2 cellular contexts compared by ENCODE assay signal in the genomic region with DNA sequence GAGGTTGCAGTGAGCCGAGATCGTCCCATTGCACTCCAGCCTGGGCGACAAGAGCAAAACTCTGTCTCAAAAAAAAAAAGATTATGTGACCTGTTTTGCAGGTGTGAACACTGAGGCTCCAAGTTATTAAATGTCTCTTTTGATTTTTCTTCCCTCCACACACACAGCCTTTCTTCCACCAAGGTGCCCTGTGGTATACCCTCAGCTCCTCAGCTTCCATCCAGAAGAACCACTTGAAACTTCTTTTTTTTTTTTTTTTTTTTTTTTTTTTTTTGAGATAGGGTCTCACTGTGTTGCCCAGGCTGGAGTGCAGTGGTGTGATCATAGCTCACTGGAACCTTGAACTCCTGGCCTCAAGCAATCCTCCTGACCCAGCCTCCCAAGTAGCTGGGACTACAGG. TPM values are rescaled to one million over a fixed set of nuclear protein-coding genes. Genes with fewer than 3 reads are reported as not detected.
"Had no signal": no experiment of that assay in that cellular context is flagged by ENCODE, and none has a peak within 500 bp of the region (broad histone marks: within the 10 kb centered on the region; RNA-seq: fewer than 3 reads in every experiment).

No MANE protein-coding gene starts in this region.

RNA-seq across cellular contexts. Expression of gene ASPHD1, which starts 10.9 kb away (rescaled TPM):
- total RNA-seq: thyroid gland, vagina had no signal
